Comparison of ENCODE assay signal across 32 cellular contexts in genomic region chr3:41143421-41144031, GRCh38.
"Had no signal": no experiment of that assay in that cellular context is flagged by ENCODE, and none has a peak within 500 bp of the region (broad histone marks: within the 10 kb centered on the region; RNA-seq: fewer than 3 reads in every experiment).

No MANE protein-coding gene starts in this region.

- H3K4me2 ChIP-seq: SK-N-SH had no signal

- DNase-seq: activated B cell treated with CpG ODN at 0.5 μM for 24 hours; activated CD4-positive, alpha-beta memory T cell treated with anti-CD3 and anti-CD28 coated beads for 36 hours; activated CD4-positive, alpha-beta T cell treated with anti-CD3 and anti-CD28 coated beads for 4 hours; activated CD4-positive, alpha-beta T cell treated with anti-CD3 and anti-CD28 coated beads, Interleukin-2, amount 50 U/mL, for 1 hour; activated CD4-positive, CD25-positive, alpha-beta regulatory T cell treated with anti-CD3 and anti-CD28 coated beads, Interleukin-2, amount 50 U/mL, for 72 hours; activated CD8-positive, alpha-beta memory T cell treated with anti-CD3 and anti-CD28 coated beads, Interleukin-2, amount 50 U/mL, for 4 hours; activated gamma-delta T cell treated with Interleukin-2 at 50 U/mL for 16 hours; activated naive CD4-positive, alpha-beta T cell treated with anti-CD3 and anti-CD28 coated beads for 36 hours; activated T-cell treated with anti-CD3 and anti-CD28 coated beads for 4 hours; activated T-cell treated with anti-CD3 and anti-CD28 coated beads, Interleukin-2, amount 50 U/mL, for 4 hours; anterior cingulate cortex; brain microvascular endothelial cell; Kasumi-1; KG1; MG63; NCI-H1048; NCI-H1105 treated with DMSO at 0.1 percent for 48 hours; NCI-H1436; NCI-H1694 treated with DMSO at 0.1 percent for 48 hours; NCI-H2029; NCI-H2171 treated with DMSO at 0.1 percent for 48 hours; NCI-H2227 treated with DMSO at 0.1 percent for 48 hours; NCI-H446; NCI-H510A treated with DMSO at 0.1 percent for 48 hours; NCI-H526 treated with DMSO at 0.1 percent for 48 hours; SHP77; SJCRH30; SK-N-SH had no signal

- H3K4me1 ChIP-seq: SJCRH30 had no signal

- H3K9ac ChIP-seq: SK-N-SH had no signal

- H3K36me3 ChIP-seq: brain microvascular endothelial cell, cardiac muscle cell, MG63, SJCRH30 had no signal

- H3K27ac ChIP-seq: brain microvascular endothelial cell, cardiac muscle cell, SJCRH30, VCaP had no signal

- H3K9me3 ChIP-seq: MG63, SJCRH30, SK-N-SH had no signal

- ATAC-seq: activated naive CD4-positive, alpha-beta T cell treated with anti-CD3 and anti-CD28 coated beads, Interleukin-2, amount 50 U/mL, for 72 hours; activated T-cell treated with anti-CD3 and anti-CD28 coated beads, Interleukin-2, amount 50 U/mL, for 4 hours; Panc1 had no signal

- H3K27me3 ChIP-seq: brain microvascular endothelial cell, cardiac muscle cell, MG63, SJCRH30 had no signal

- H3K4me3 ChIP-seq: cardiac muscle cell, MG63, SJCRH30 had no signal
